In the genomic region with DNA sequence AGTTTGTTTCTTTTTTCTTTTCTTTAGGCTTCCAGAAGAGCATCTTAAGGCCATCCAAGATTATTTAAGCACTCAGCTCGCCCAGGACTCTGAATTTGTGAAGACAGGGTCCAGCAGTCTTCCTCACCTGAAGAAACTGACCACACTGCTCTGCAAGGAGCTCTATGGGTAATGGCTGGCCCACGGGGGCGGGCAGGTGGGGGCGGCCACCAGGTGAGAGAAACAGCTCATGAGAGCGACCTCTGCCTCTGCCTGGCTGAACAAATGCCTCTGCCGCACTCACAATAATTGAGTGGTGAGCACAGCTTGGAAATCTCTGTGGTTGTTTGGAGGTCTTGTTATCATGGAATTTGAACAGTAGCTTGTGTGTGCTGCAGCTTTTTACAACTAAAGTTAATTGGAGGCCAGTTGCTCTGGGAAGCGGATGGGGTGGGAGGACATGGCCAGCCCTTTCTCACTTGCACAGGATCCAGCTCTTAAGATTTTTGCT, we compare ENCODE assay signal across 1 cellular context.
TF ChIP-seq lines count a peak whose summit lies in the region.

No MANE protein-coding gene starts in this region.

TF ChIP-seq in WTC11, 78 proteins besides CTCF, POLR2A, EP300 and RAD21 (continued from another document):
- TF ChIP-seq, protein P1, sequence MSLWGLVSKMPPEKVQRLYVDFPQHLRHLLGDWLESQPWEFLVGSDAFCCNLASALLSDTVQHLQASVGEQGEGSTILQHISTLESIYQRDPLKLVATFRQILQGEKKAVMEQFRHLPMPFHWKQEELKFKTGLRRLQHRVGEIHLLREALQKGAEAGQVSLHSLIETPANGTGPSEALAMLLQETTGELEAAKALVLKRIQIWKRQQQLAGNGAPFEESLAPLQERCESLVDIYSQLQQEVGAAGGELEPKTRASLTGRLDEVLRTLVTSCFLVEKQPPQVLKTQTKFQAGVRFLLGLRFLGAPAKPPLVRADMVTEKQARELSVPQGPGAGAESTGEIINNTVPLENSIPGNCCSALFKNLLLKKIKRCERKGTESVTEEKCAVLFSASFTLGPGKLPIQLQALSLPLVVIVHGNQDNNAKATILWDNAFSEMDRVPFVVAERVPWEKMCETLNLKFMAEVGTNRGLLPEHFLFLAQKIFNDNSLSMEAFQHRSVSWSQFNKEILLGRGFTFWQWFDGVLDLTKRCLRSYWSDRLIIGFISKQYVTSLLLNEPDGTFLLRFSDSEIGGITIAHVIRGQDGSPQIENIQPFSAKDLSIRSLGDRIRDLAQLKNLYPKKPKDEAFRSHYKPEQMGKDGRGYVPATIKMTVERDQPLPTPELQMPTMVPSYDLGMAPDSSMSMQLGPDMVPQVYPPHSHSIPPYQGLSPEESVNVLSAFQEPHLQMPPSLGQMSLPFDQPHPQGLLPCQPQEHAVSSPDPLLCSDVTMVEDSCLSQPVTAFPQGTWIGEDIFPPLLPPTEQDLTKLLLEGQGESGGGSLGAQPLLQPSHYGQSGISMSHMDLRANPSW (CRISPR knock-in tag; conservative IDR thresholded peaks at IDR 0.05; ENCODE audit: low read depth), result no peak
- TF ChIP-seq GRHL2 (CRISPR knock-in tag; IDR thresholded peaks at IDR 0.05; ENCODE audit: insufficient replicate concordance, severe bottlenecking) (no peak), KAT7 (CRISPR knock-in tag; IDR thresholded peaks at IDR 0.05; ENCODE audit: borderline replicate concordance) (no peak), CREM (CRISPR knock-in tag; IDR thresholded peaks at IDR 0.05) (no peak)
- TF ChIP-seq, protein P2, sequence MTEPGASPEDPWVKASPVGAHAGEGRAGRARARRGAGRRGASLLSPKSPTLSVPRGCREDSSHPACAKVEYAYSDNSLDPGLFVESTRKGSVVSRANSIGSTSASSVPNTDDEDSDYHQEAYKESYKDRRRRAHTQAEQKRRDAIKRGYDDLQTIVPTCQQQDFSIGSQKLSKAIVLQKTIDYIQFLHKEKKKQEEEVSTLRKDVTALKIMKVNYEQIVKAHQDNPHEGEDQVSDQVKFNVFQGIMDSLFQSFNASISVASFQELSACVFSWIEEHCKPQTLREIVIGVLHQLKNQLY (CRISPR knock-in tag; IDR thresholded peaks at IDR 0.05), result no peak
TF ChIP-seq in WTC11: peak in this region for 0.
